In genomic region chr3:187902938-187903337, GRCh38 we compare ENCODE assay signal across 17 cellular contexts.
DNase-seq lines count a peak whose midpoint lies in the region; ATAC-seq and TF ChIP-seq lines count a peak whose summit lies in the region.
"Had no signal": no experiment of that assay in that cellular context is flagged by ENCODE, and none has a peak within 500 bp of the region (broad histone marks: within the 10 kb centered on the region; RNA-seq: fewer than 3 reads in every experiment).

No MANE protein-coding gene starts in this region.

- peaks cover 97% of the 10 kb centered on the region for H3K4me1 ChIP-seq in OCI-LY7 (ENCODE audit: insufficient read depth, low read length, poor library complexity, severe bottlenecking)

- no TSS peak for BruUV-seq in OCI-LY7 (replicated peaks; lab: Mats Ljungman, UMichigan)
- no TSS peak for BruUV-seq in Calu3 (replicated peaks; lab: Mats Ljungman, UMichigan)

- no peak overlapping the region; the same call in 1 of the 2 replicates for H2AFZ ChIP-seq in OCI-LY7 (ENCODE audit: low read length)

- no peaks in the 10 kb centered on the region for H3K9me2 ChIP-seq in OCI-LY7 (ENCODE audit: insufficient read depth, low read length)

- H3K27ac ChIP-seq in OCI-LY7 (ENCODE audit: low read depth, low read length, poor library complexity, severe bottlenecking): peak overlapping the region; percentile 100

- no peaks in the 10 kb centered on the region; the same call in 1 of the 2 replicates for H3K36me3 ChIP-seq in OCI-LY7 (ENCODE audit: insufficient read depth, low read length)

- peaks cover 6% of the 10 kb centered on the region; the same call in 1 of the 2 replicates for H3K79me2 ChIP-seq in OCI-LY7 (ENCODE audit: insufficient read depth, low read depth, low read length)

- H3K4me3 Mint-ChIP-seq in Calu3 (ENCODE audit: low read depth, unreplicated experiment): no peak overlapping the region
- H3K4me3 Mint-ChIP-seq: CD8-positive, alpha-beta T cell had no signal

- no peak for TF ChIP-seq CTCF in OCI-LY7 (conservative IDR thresholded peaks at IDR 0.05; ENCODE audit: low read length)
- no peak for TF ChIP-seq CTCF in fibroblast of mammary gland (conservative IDR thresholded peaks at IDR 0.05; ENCODE audit: control insufficient read depth, insufficient read depth, low read depth, low read length)
- TF ChIP-seq CTCF in Calu3 (IDR thresholded peaks at IDR 0.05; ENCODE audit: unreplicated experiment): no peak

- no peaks in the 10 kb centered on the region for H3K36me3 Mint-ChIP-seq in Calu3 (ENCODE audit: insufficient read depth, unreplicated experiment)
- H3K36me3 Mint-ChIP-seq: CD8-positive, alpha-beta T cell; IgD-negative memory B cell had no signal

- POLR2A ChIA-PET in OCI-LY7 (lab: Charles Lee): interaction anchor here (0.7 to 11.7 kb wide), 22 partner anchors 10 to 335 kb away, joined by 3 to 476 read pairs (median 4); partner anchors contain the start of gene BCL6

- H4K20me1 ChIP-seq in OCI-LY7 (ENCODE audit: insufficient read depth, low read length): no peaks in the 10 kb centered on the region

- no peaks in the 10 kb centered on the region for H3K9me3 ChIP-seq in OCI-LY7 (ENCODE audit: low read length)

- DNase-seq in AG08395 (ENCODE audit: low spot score) (peak; percentile 14), HK-2 (ENCODE audit: unreplicated experiment) (peak; percentile 17), OCI-LY7 (ENCODE audit: low spot score) (peak; percentile 40), fibroblast of mammary gland (ENCODE audit: low read depth) (peak; percentile 35), G401 (ENCODE audit: low spot score) (no peak), NOMO-1 treated with dmso at 0.1 percent for 144 hours (lab: John Stamatoyannopoulos, UW; ENCODE audit: unreplicated experiment) (no peak), Calu3 (no peak)
- DNase-seq: 8988T; CD8-positive, alpha-beta T cell; DND-41; NCI-H1436 treated with DMSO at 0.1 percent for 48 hours; NCI-H2081 treated with DMSO at 0.1 percent for 48 hours; NCI-H510A treated with DMSO at 0.1 percent for 48 hours; NCI-H82; SHP77 treated with DMSO at 0.1 percent for 48 hours had no signal

- ATAC-seq in GM21576 (IDR thresholded peaks at IDR 0.05; ENCODE audit: unreplicated experiment): no peak
- ATAC-seq: CD8-positive, alpha-beta T cell had no signal

- peaks cover 22% of the 10 kb centered on the region for H3K27me3 Mint-ChIP-seq in Calu3 (ENCODE audit: unreplicated experiment)

- intact Hi-C loops in OCI-LY7 (cut with micrococcal nuclease; ENCODE audit: unreplicated experiment): loop anchor here (1.0 to 5.0 kb wide), 7 partner anchors 16 to 906 kb away; no protein-coding TSS in a partner anchor
- intact Hi-C loops in Calu3 (cut with micrococcal nuclease; ENCODE audit: unreplicated experiment): no loop called here

- H3K9me3 Mint-ChIP-seq in Calu3 (ENCODE audit: low read depth, unreplicated experiment): no peaks in the 10 kb centered on the region
- H3K9me3 Mint-ChIP-seq: CD8-positive, alpha-beta T cell; IgD-negative memory B cell had no signal

- in situ Hi-C loops in G401 (cut with HindIII; ENCODE audit: low sequenced_read_pairs): no loop called here

- H3K4me2 ChIP-seq in OCI-LY7 (ENCODE audit: low read length): peak overlapping the region; percentile 90

- CTCF ChIA-PET in OCI-LY7 (lab: Charles Lee; ENCODE audit: unreplicated experiment) (interaction anchor here (0.8 to 2.6 kb wide), 7 partner anchors 10 to 51 kb away, joined by 3 to 10 read pairs (median 4); no protein-coding TSS in a partner anchor), Calu3 (lab: Charles Lee) (no interaction called here)

- peak overlapping the region; percentile 15 for H3K4me3 ChIP-seq in OCI-LY7 (ENCODE audit: low read depth, low read length, poor library complexity, severe bottlenecking)
- H3K4me3 ChIP-seq in fibroblast of mammary gland (ENCODE audit: control insufficient read depth, low read depth, low read length): no peak overlapping the region

- H3K4me1 Mint-ChIP-seq in Calu3 (ENCODE audit: low read depth, unreplicated experiment): no peaks in the 10 kb centered on the region

- H3K27ac Mint-ChIP-seq in Calu3 (ENCODE audit: unreplicated experiment): no peak overlapping the region
- H3K27ac Mint-ChIP-seq: CD8-positive, alpha-beta T cell; IgD-negative memory B cell had no signal

Comparison
In these comparisons a context has a peak if more than half of its experiments do, and no peak if none do; other contexts are left out.
1. DNase-seq: peak in AG08395 (single experiment), HK-2 (single experiment), OCI-LY7 (single experiment) and fibroblast of mammary gland (single experiment); none in G401 (single experiment), NOMO-1 treated with dmso at 0.1 percent for 144 hours (single experiment) and Calu3 (single experiment).